Comparison of ENCODE assay signal across 9 cellular contexts in the genomic region with DNA sequence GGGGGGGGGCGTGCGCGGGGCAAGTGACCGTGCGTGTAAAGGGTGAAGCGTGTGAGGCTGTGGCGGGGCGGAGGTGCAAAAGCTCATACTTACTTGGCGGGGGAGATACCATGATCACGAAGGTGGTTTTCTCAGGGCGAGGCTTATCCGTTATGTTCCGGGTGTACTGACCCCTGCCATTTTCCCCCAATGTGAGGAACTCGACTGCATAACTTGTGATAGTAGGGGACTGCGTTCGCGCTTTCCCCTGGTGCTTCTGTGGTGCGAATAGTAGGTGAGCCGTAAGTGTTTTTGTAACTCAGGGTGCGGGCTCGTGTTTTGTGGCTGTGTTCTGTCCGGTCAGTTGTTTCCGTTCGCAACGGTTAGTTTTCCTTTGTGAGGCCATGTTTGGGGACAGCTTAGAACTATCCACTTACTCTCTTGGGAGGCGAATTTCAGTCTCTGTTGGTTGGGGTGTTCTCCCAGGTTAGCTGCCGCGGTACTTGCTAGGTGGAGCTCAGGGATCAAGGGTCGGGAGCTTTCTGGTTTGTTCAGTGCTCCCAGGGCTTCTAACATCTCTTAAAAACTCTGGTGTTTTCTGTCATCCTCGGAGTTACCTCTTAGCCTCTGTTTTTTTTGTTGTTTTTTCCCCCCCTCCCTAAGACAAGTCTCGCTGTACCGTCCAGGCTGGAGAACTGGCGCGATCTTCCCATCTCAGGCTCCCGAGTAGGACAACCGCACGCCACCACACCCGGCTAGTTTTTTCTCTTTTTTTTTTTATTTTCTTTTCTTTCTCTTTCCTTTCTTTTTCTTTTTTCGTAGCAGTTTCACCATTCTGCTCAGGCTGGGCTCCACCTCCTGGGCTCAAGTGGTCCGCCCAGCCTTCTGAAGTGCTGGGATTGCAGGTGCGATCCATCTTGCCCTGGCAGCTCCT. TPM values are rescaled to one million over a fixed set of nuclear protein-coding genes. Genes with fewer than 3 reads are reported as not detected.
A peak's percentile ranks its signal among the peaks of the same experiment; 100 is the strongest.
DNase-seq lines count a peak whose midpoint lies in the region; ATAC-seq and TF ChIP-seq lines count a peak whose summit lies in the region.
"Not testable (repeated sequence)": the region's sequence is repeated elsewhere in the genome, so short reads cannot be mapped to it uniquely, and the experiment has no call there.
"Had no signal": no experiment of that assay in that cellular context is flagged by ENCODE, and none has a peak within 500 bp of the region (broad histone marks: within the 10 kb centered on the region; RNA-seq: fewer than 3 reads in every experiment).

No MANE protein-coding gene starts in this region.

- DNase-seq in GM10266 (ENCODE audit: extremely low spot score), result peak; percentile 80
- DNase-seq in HFFc6, result peak; percentile 96
- DNase-seq in NCI-H1092 (lab: John Stamatoyannopoulos, UW), result peak; percentile 95
- peak; percentile 70 for DNase-seq in SK-N-MC (ENCODE audit: low read depth, low spot score)
- DNase-seq in glomerular visceral epithelial cell (ENCODE audit: extremely low spot score), result peak; percentile 99
- DNase-seq in stimulated activated naive CD8-positive, alpha-beta T cell treated with anti-CD3 and anti-CD28 coated beads, Interleukin-15, amount 100 ng/mL, for 72 hours, result peak; percentile 91 to 94

- not testable (repeated sequence) for H3K9ac ChIP-seq in SK-N-MC (ENCODE audit: insufficient read length)

- H3K9me3 Mint-ChIP-seq in HFFc6; activated naive CD8-positive, alpha-beta T cell (ENCODE audit: low read depth); stimulated activated naive CD8-positive, alpha-beta T cell treated with anti-CD3 and anti-CD28 coated beads, Interleukin-15, amount 100 ng/mL, for 72 hours: not testable (repeated sequence)

- H3K4me1 Mint-ChIP-seq in HFFc6 (ENCODE audit: low read depth); activated naive CD8-positive, alpha-beta T cell (ENCODE audit: low read depth): not testable (repeated sequence)
- peaks cover 13% of the 10 kb centered on the region for H3K4me1 Mint-ChIP-seq in stimulated activated naive CD8-positive, alpha-beta T cell treated with anti-CD3 and anti-CD28 coated beads, Interleukin-15, amount 100 ng/mL, for 72 hours

- not testable (repeated sequence) for H3K27me3 Mint-ChIP-seq in HFFc6 (ENCODE audit: insufficient read depth); activated naive CD8-positive, alpha-beta T cell; stimulated activated naive CD8-positive, alpha-beta T cell treated with anti-CD3 and anti-CD28 coated beads, Interleukin-15, amount 100 ng/mL, for 72 hours

- peak overlapping the region; percentile 36 for H3K4me3 ChIP-seq in SK-N-MC
- peak overlapping the region; percentile 52 to 55 for H3K4me3 ChIP-seq in neutrophil (ENCODE audit: low read depth in 1 of 2, low read length in 1 of 2)

- peaks cover 18% of the 10 kb centered on the region for H3K27me3 ChIP-seq in neutrophil

- not testable (repeated sequence) for H3K36me3 ChIP-seq in SK-N-MC (ENCODE audit: insufficient read depth, low read length); neutrophil

- peak overlapping the region; percentile 90 for H3K4me3 Mint-ChIP-seq in HFFc6
- peak overlapping the region; percentile 95 for H3K4me3 Mint-ChIP-seq in activated naive CD8-positive, alpha-beta T cell
- H3K4me3 Mint-ChIP-seq in stimulated activated naive CD8-positive, alpha-beta T cell treated with anti-CD3 and anti-CD28 coated beads, Interleukin-15, amount 100 ng/mL, for 72 hours, result peak overlapping the region; percentile 90 to 92

- H3K9me3 ChIP-seq in SK-N-MC (ENCODE audit: low read depth, low read length); neutrophil: not testable (repeated sequence)

- ATAC-seq in stimulated activated naive CD8-positive, alpha-beta T cell treated with anti-CD3 and anti-CD28 coated beads, Interleukin-15, amount 100 ng/mL, for 72 hours, result peak; percentile 92

- H3K27ac Mint-ChIP-seq in HFFc6, result peak overlapping the region; percentile 95
- H3K27ac Mint-ChIP-seq in activated naive CD8-positive, alpha-beta T cell, result peak overlapping the region; percentile 98
- H3K27ac Mint-ChIP-seq in stimulated activated naive CD8-positive, alpha-beta T cell treated with anti-CD3 and anti-CD28 coated beads, Interleukin-15, amount 100 ng/mL, for 72 hours, result peak overlapping the region; percentile 100

- not testable (repeated sequence) for H3K27ac ChIP-seq in SK-N-MC, neutrophil

- H3K4me1 ChIP-seq in neutrophil (ENCODE audit: control insufficient read depth in 1 of 2, insufficient read depth in 1 of 2, low read depth in 1 of 2, low read length in 1 of 2), result not testable (repeated sequence)

- not testable (repeated sequence) for TF ChIP-seq CTCF in GM10266 (IDR thresholded peaks at IDR 0.05; ENCODE audit: control insufficient read depth, insufficient read depth, low read depth, missing control alignments); HFFc6 (IDR thresholded peaks at IDR 0.05); neutrophil (IDR thresholded peaks at IDR 0.05)

- H3K36me3 Mint-ChIP-seq in HFFc6 (ENCODE audit: low read depth); activated naive CD8-positive, alpha-beta T cell: not testable (repeated sequence)

RNA-seq across cellular contexts. Expression of a gene that starts 39.3 kb away (rescaled TPM):
- not detected for total RNA-seq in HFFc6 (2021; fragmentation: NEBNext Ultra II Directional; extraction: Animal tissue kit (Norgen Biotek cat#: 25700))
- total RNA-seq: subcutaneous adipose tissue had no signal

RNA-seq across cellular contexts. Expression of a gene that starts 48.7 kb away (rescaled TPM):
- total RNA-seq in HFFc6 (2021; fragmentation: NEBNext Ultra II Directional; extraction: Animal tissue kit (Norgen Biotek cat#: 25700)), result 10 to 100 TPM; 28.3 to 32.3 (median 29.9) TPM
